Comparison of ENCODE assay signal across 8 cellular contexts in genomic region chr10:124791378-124792348, GRCh38. TPM values are rescaled to one million over a fixed set of nuclear protein-coding genes. Genes with fewer than 3 reads are reported as not detected.
DNase-seq lines count a peak whose midpoint lies in the region; ATAC-seq and TF ChIP-seq lines count a peak whose summit lies in the region.

Gene EEF1AKMT2 (minus strand): TSS chr10:124791887. CDS start chr10:124791833, 54 bp downstream.

- H3K4me1 Mint-ChIP-seq in activated CD4-positive, alpha-beta T cell treated with anti-CD3 and anti-CD28 coated beads, Interleukin-2, amount 10 ng/mL, durations not matched to agents 24 days and 14 days = peaks cover 17% of the 10 kb centered on the region

- peak within 1 kb of the TSS; percentile 96 for H3K4me3 Mint-ChIP-seq in activated CD4-positive, alpha-beta T cell treated with anti-CD3 and anti-CD28 coated beads, Interleukin-2, amount 10 ng/mL, durations not matched to agents 24 days and 14 days

- TF ChIP-seq CTCF in coronary artery (IDR thresholded peaks at IDR 0.05) (peak; percentile 51), left lung (IDR thresholded peaks at IDR 0.05) (peak; percentile 47 to 63)

- H3K27ac ChIP-seq in BLaER1 (peak within 1 kb of the TSS; percentile 84), coronary artery (peak within 1 kb of the TSS; percentile 76 to 89), left lung (peak within 1 kb of the TSS; percentile 89 to 91)

- H3K27me3 ChIP-seq in BLaER1 (no peaks in the 10 kb centered on the region), left lung (no peaks in the 10 kb centered on the region)

- H3K9me3 Mint-ChIP-seq in activated CD4-positive, alpha-beta T cell treated with anti-CD3 and anti-CD28 coated beads, Interleukin-2, amount 10 ng/mL, durations not matched to agents 24 days and 14 days = no peaks in the 10 kb centered on the region

- peak within 1 kb of the TSS; percentile 97 for H3K27ac Mint-ChIP-seq in activated CD4-positive, alpha-beta T cell treated with anti-CD3 and anti-CD28 coated beads, Interleukin-2, amount 10 ng/mL, durations not matched to agents 24 days and 14 days

- DNase-seq in GM19238 (ENCODE audit: insufficient read length, low spot score) = peak; percentile 84
- DNase-seq in NCI-H510A treated with DMSO at 0.1 percent for 48 hours (lab: John Stamatoyannopoulos, UW) = peak; percentile 78
- peak; percentile 95 for DNase-seq in activated CD4-positive, alpha-beta T cell treated with anti-CD3 and anti-CD28 coated beads, Interleukin-2, amount 10 ng/mL, durations not matched to agents 24 days and 14 days
- peak; percentile 80 for DNase-seq in coronary artery (ENCODE audit: low spot score)
- DNase-seq in left lung = peak; percentile 85 to 97
- peak; percentile 78 to 79 for DNase-seq in stimulated activated CD4-positive, alpha-beta T cell treated with anti-CD3 and anti-CD28 coated beads, Interleukin-2, amount 100 ng/mL, for 48 hours

- H3K36me3 ChIP-seq in BLaER1 = peaks cover 17% of the 10 kb centered on the region
- H3K36me3 ChIP-seq in left lung = peaks cover 0 to 14% of the 10 kb centered on the region in 2 donors

- H3K4me1 ChIP-seq in BLaER1 = peaks cover 20% of the 10 kb centered on the region
- H3K4me1 ChIP-seq in left lung = peaks cover 7 to 13% of the 10 kb centered on the region in 2 donors

- H3K27me3 Mint-ChIP-seq in activated CD4-positive, alpha-beta T cell treated with anti-CD3 and anti-CD28 coated beads, Interleukin-2, amount 10 ng/mL, durations not matched to agents 24 days and 14 days = peaks cover 10% of the 10 kb centered on the region

- H3K9me3 ChIP-seq in BLaER1 (no peaks in the 10 kb centered on the region), left lung (no peaks in the 10 kb centered on the region)

- peak within 1 kb of the TSS; percentile 87 for H3K4me3 ChIP-seq in BLaER1
- peak within 1 kb of the TSS; percentile 87 for H3K4me3 ChIP-seq in coronary artery
- peak within 1 kb of the TSS; percentile 79 to 93 for H3K4me3 ChIP-seq in left lung

- H4K20me1 ChIP-seq in BLaER1 = peaks cover 30% of the 10 kb centered on the region

- peak within 1 kb of the TSS; percentile 86 for H3K9ac ChIP-seq in BLaER1

- H3K36me3 Mint-ChIP-seq in activated CD4-positive, alpha-beta T cell treated with anti-CD3 and anti-CD28 coated beads, Interleukin-2, amount 10 ng/mL, durations not matched to agents 24 days and 14 days (ENCODE audit: low read depth) = peaks cover 20% of the 10 kb centered on the region

- H3K4me2 ChIP-seq in BLaER1 = peak within 1 kb of the TSS; percentile 89

- ATAC-seq in HG03439 (IDR thresholded peaks at IDR 0.05; ENCODE audit: unreplicated experiment) (peak; percentile 86), left lung (peak; percentile 100)

- intact Hi-C loops in activated CD4-positive, alpha-beta T cell treated with anti-CD3 and anti-CD28 coated beads, Interleukin-2, amount 10 ng/mL, durations not matched to agents 24 days and 14 days (cut with micrococcal nuclease) = loop anchor here (1.0 to 10.0 kb wide), 6 partner anchors 10 to 1787 kb away; partner anchors contain the start of genes ABRAXAS2, ACADSB, EDRF1 and IKZF5
- intact Hi-C loops in left lung (cut with DNase I) = no loop called here

RNA-seq across cellular contexts. Expression of gene EEF1AKMT2, which starts in this region (rescaled TPM):
- 21.5 and 22.3 TPM in 2 replicates for total RNA-seq in activated CD4-positive, alpha-beta T cell treated with anti-CD3 and anti-CD28 coated beads, Interleukin-2, amount 10 ng/mL, durations not matched to agents 24 days and 14 days
- 10 to 100 TPM; 14.9 to 15.5 TPM for total RNA-seq in left lung

Comparison
In these comparisons a context has a peak if more than half of its experiments do, and no peak if none do; other contexts are left out.
1. Peak in every context shown above with its lines: DNase-seq, ATAC-seq, H3K4me3 ChIP-seq and H3K27ac ChIP-seq.